ENCODE assay signal across 9 cellular contexts in genomic region chr15:96409231-96410138, GRCh38.
DNase-seq lines count a peak whose midpoint lies in the region; ATAC-seq and TF ChIP-seq lines count a peak whose summit lies in the region.
"Had no signal": no experiment of that assay in that cellular context is flagged by ENCODE, and none has a peak within 500 bp of the region (broad histone marks: within the 10 kb centered on the region; RNA-seq: fewer than 3 reads in every experiment).

No MANE protein-coding gene starts in this region.

- H3K27ac Mint-ChIP-seq in endothelial cell (ENCODE audit: unreplicated experiment): no peak overlapping the region
- H3K27ac Mint-ChIP-seq in mesothelial cell of epicardium: no peak overlapping the region
- H3K27ac Mint-ChIP-seq in CD4-positive, alpha-beta T cell: no peak overlapping the region
- H3K27ac Mint-ChIP-seq in T-helper 2 cell treated with Interferon-gamma antibody and Interleukin-4, amounts not matched to agents 5 μg/mL and 100 μg/mL, for 36 hours: no peak overlapping the region

- 3% methylated on average over 77 of the region's 77 CpGs for WGBS in urinary bladder

- peak overlapping the region; percentile 20 for H3K4me3 ChIP-seq in urinary bladder (ENCODE audit: low read depth, low read length)

- H3K36me3 Mint-ChIP-seq in endothelial cell (ENCODE audit: low read depth, unreplicated experiment) (peaks cover 3% of the 10 kb centered on the region), mesothelial cell of epicardium (no peaks in the 10 kb centered on the region)
- H3K36me3 Mint-ChIP-seq in CD4-positive, alpha-beta T cell (ENCODE audit: low read depth): no peaks in the 10 kb centered on the region
- no peaks in the 10 kb centered on the region for H3K36me3 Mint-ChIP-seq in T-helper 2 cell treated with Interferon-gamma antibody and Interleukin-4, amounts not matched to agents 5 μg/mL and 100 μg/mL, for 36 hours (ENCODE audit: low read depth)

- peaks cover 3% of the 10 kb centered on the region for H3K4me1 ChIP-seq in urinary bladder (ENCODE audit: insufficient read depth)

- no peak overlapping the region for H3K27ac ChIP-seq in urinary bladder (ENCODE audit: low read depth)
- no peak overlapping the region for H3K27ac ChIP-seq in CD4-positive, alpha-beta T cell (ENCODE audit: low read depth, low read length)

- CTCF ChIA-PET in CD4-positive, alpha-beta T cell (lab: Charles Lee): no interaction called here

- H3K4me3 Mint-ChIP-seq in endothelial cell (ENCODE audit: unreplicated experiment): no peak overlapping the region
- peak overlapping the region; percentile 59 for H3K4me3 Mint-ChIP-seq in mesothelial cell of epicardium
- H3K4me3 Mint-ChIP-seq in CD4-positive, alpha-beta T cell: no peak overlapping the region
- H3K4me3 Mint-ChIP-seq in T-helper 2 cell treated with Interferon-gamma antibody and Interleukin-4, amounts not matched to agents 5 μg/mL and 100 μg/mL, for 36 hours: no peak overlapping the region

- peaks cover 76% of the 10 kb centered on the region for H3K27me3 ChIP-seq in CD4-positive, alpha-beta T cell (ENCODE audit: control insufficient read depth, insufficient read depth, low read length)

- no peaks in the 10 kb centered on the region for H3K9me3 ChIP-seq in CD4-positive, alpha-beta T cell (ENCODE audit: control insufficient read depth, low read length)

- DNase-seq in Right ventricle myocardium inferior (ENCODE audit: missing footprints) (peak; percentile 64), left ventricle myocardium superior (no peak), endothelial cell (ENCODE audit: low spot score) (peak; percentile 16), mesothelial cell of epicardium (ENCODE audit: low spot score in 2 of 2, unreplicated experiment in 2 of 2) (peak in 1 of 2 experiments; percentile 48), GM19238 (ENCODE audit: insufficient read length, low spot score) (no peak)
- DNase-seq in CD4-positive, alpha-beta T cell: no peak
- DNase-seq in T-helper 2 cell treated with Interferon-gamma antibody and Interleukin-4, amounts not matched to agents 5 μg/mL and 100 μg/mL, for 36 hours (ENCODE audit: low spot score): no peak

- intact Hi-C loops in Right ventricle myocardium inferior (cut with DNase I): no loop called here
- intact Hi-C loops in left ventricle myocardium superior (cut with micrococcal nuclease): no loop called here
- intact Hi-C loops in CD4-positive, alpha-beta T cell (cut with DNase I, micrococcal nuclease): no loop called here

- TF ChIP-seq CTCF in endothelial cell (IDR thresholded peaks at IDR 0.05; ENCODE audit: unreplicated experiment): no peak
- TF ChIP-seq CTCF in mesothelial cell of epicardium (IDR thresholded peaks at IDR 0.05; ENCODE audit: unreplicated experiment): no peak
- no peak for TF ChIP-seq CTCF in CD4-positive, alpha-beta T cell (IDR thresholded peaks at IDR 0.05)

- H3K27me3 Mint-ChIP-seq in endothelial cell (ENCODE audit: unreplicated experiment) (peaks cover 16% of the 10 kb centered on the region), mesothelial cell of epicardium (ENCODE audit: low read depth) (peaks cover 95% of the 10 kb centered on the region)
- H3K27me3 Mint-ChIP-seq in CD4-positive, alpha-beta T cell: peaks cover 79% of the 10 kb centered on the region
- peaks cover 77% of the 10 kb centered on the region for H3K27me3 Mint-ChIP-seq in T-helper 2 cell treated with Interferon-gamma antibody and Interleukin-4, amounts not matched to agents 5 μg/mL and 100 μg/mL, for 36 hours (ENCODE audit: low read depth)

- H3K4me1 Mint-ChIP-seq in endothelial cell (ENCODE audit: unreplicated experiment) (peaks cover 6% of the 10 kb centered on the region), mesothelial cell of epicardium (peaks cover 13% of the 10 kb centered on the region)
- no peaks in the 10 kb centered on the region for H3K4me1 Mint-ChIP-seq in CD4-positive, alpha-beta T cell (ENCODE audit: low read depth)
- H3K4me1 Mint-ChIP-seq in T-helper 2 cell treated with Interferon-gamma antibody and Interleukin-4, amounts not matched to agents 5 μg/mL and 100 μg/mL, for 36 hours (ENCODE audit: low read depth): no peaks in the 10 kb centered on the region

- H3K9me3 Mint-ChIP-seq in endothelial cell (ENCODE audit: unreplicated experiment): no peaks in the 10 kb centered on the region
- no peaks in the 10 kb centered on the region for H3K9me3 Mint-ChIP-seq in mesothelial cell of epicardium
- no peaks in the 10 kb centered on the region for H3K9me3 Mint-ChIP-seq in CD4-positive, alpha-beta T cell
- H3K9me3 Mint-ChIP-seq in T-helper 2 cell treated with Interferon-gamma antibody and Interleukin-4, amounts not matched to agents 5 μg/mL and 100 μg/mL, for 36 hours: no peaks in the 10 kb centered on the region

- ATAC-seq in Right ventricle myocardium inferior (no peak), left ventricle myocardium superior (no peak)
- ATAC-seq in CD4-positive, alpha-beta T cell (ENCODE audit: poor library complexity): no peak
- ATAC-seq: activated CD4-positive, CD25-positive, alpha-beta regulatory T cell treated with anti-CD3 and anti-CD28 coated beads, Interleukin-2, amount 50 U/mL, for 24 hours had no signal

- POLR2A ChIA-PET in CD4-positive, alpha-beta T cell (lab: Charles Lee): no interaction called here

- no peaks in the 10 kb centered on the region for H3K36me3 ChIP-seq in urinary bladder (ENCODE audit: insufficient read depth)

Comparison
In these comparisons a context has a peak if more than half of its experiments do, and no peak if none do; other contexts are left out.
1. DNase-seq: peak in Right ventricle myocardium inferior (single experiment) and endothelial cell (single experiment); none in left ventricle myocardium superior (single experiment), GM19238 (single experiment), CD4-positive, alpha-beta T cell (0 of 10) and T-helper 2 cell treated with Interferon-gamma antibody and Interleukin-4, amounts not matched to agents 5 μg/mL and 100 μg/mL, for 36 hours (single experiment).